ENCODE assay signal across 8 cellular contexts in the genomic region with DNA sequence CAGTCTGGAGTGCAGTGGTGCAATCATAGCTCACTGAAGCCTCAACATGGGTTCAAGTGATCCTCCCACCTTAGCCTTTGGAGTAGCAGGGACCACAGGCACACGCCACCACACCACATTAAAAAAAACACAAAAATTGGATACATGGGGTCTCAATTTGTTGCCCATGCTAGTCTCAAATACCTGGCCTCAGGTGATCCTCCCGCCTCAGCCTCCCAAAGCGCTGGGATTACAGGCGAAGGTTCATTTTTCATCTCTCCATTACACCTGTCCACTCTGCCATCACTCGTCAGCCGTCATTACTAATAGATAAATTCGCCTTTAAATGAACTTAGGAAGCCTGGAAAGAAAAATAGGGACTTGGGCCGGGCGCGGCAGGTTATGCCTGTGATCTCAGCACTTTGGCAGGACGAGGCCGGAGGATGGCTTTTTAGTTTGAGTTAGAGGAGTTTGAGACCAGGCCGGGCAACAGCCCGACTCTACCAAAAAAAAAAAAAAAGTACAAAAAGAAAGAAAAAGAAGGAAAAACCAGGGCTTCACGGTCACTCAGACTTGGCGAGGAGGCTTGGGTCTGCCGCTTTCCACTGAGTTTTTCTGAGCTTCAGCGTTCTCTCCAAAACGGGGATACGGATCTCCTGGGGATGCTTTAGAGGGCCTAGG. TPM values are rescaled to one million over a fixed set of nuclear protein-coding genes. Genes with fewer than 3 reads are reported as not detected.
DNase-seq lines count a peak whose midpoint lies in the region; ATAC-seq and TF ChIP-seq lines count a peak whose summit lies in the region.

No MANE protein-coding gene starts in this region.

- H3K4me3 ChIP-seq in cardiac muscle cell (peak overlapping the region; percentile 83), sigmoid colon (peak overlapping the region; percentile 60 to 96 (median 95))

- no peak for TF ChIP-seq EP300 in sigmoid colon (IDR thresholded peaks at IDR 0.05)

- TF ChIP-seq CTCF in activated B cell treated with CpG ODN at 0.5 μM for 24 hours (IDR thresholded peaks at IDR 0.05) (no peak), cardiac muscle cell (IDR thresholded peaks at IDR 0.05; ENCODE audit: low read depth, low read length) (no peak), sigmoid colon (IDR thresholded peaks at IDR 0.05) (no peak)

- CTCF ChIA-PET in activated B cell treated with CpG ODN at 0.5 μM for 24 hours (lab: Charles Lee): interaction anchor here (0.7 kb wide), 2 partner anchors 30 to 33 kb away, joined by 3 read pairs; a partner anchor contains a TSS

- H3K36me3 ChIP-seq in cardiac muscle cell (no peaks in the 10 kb centered on the region), sigmoid colon (peaks cover 0 to 5% (median 0%) of the 10 kb centered on the region in 4 donors)

- peak overlapping the region; percentile 96 for H3K4me3 Mint-ChIP-seq in activated B cell treated with CpG ODN at 0.5 μM for 24 hours

- intact Hi-C loops in activated B cell treated with CpG ODN at 0.5 μM for 24 hours (cut with micrococcal nuclease) (loop anchor here (1.0 to 10.0 kb wide), 10 partner anchors 8 to 1306 kb away; a partner anchor contains a TSS), sigmoid colon (cut with DNase I) (loop anchor here (1.0 to 5.0 kb wide), 5 partner anchors 8 to 102 kb away; a partner anchor contains a TSS)

- POLR2A ChIA-PET in activated B cell treated with CpG ODN at 0.5 μM for 24 hours (lab: Charles Lee): interaction anchor here (0.5 to 7.4 kb wide), 27 partner anchors 7 to 1819 kb away, joined by 3 to 185 read pairs (median 5); a partner anchor contains a TSS

- peaks cover 61% of the 10 kb centered on the region for H3K4me1 Mint-ChIP-seq in activated B cell treated with CpG ODN at 0.5 μM for 24 hours

- ATAC-seq in activated B cell treated with CpG ODN at 0.5 μM for 24 hours (ENCODE audit: low read depth): no peak
- no peak for ATAC-seq in GM18519 (IDR thresholded peaks at IDR 0.05; ENCODE audit: low FRiP score, unreplicated experiment)

- H3K27ac Mint-ChIP-seq in activated B cell treated with CpG ODN at 0.5 μM for 24 hours: peak overlapping the region; percentile 93

- H3K4me1 ChIP-seq in cardiac muscle cell (ENCODE audit: low read depth) (peaks cover 4% of the 10 kb centered on the region), sigmoid colon (peaks cover 0 to 46% (median 37%) of the 10 kb centered on the region in 4 donors)

- WGBS in sigmoid colon, 2 donors: 2 to 4% methylated on average over 20 of the region's 20 CpGs

- no peak for TF ChIP-seq POLR2A in sigmoid colon (IDR thresholded peaks at IDR 0.05)

- no peaks in the 10 kb centered on the region for H3K9me3 ChIP-seq in cardiac muscle cell (ENCODE audit: low read depth)
- no peaks in the 10 kb centered on the region for H3K9me3 ChIP-seq in sigmoid colon

- H3K27ac ChIP-seq in cardiac muscle cell: peak overlapping the region; percentile 91
- H3K27ac ChIP-seq in sigmoid colon: peak overlapping the region; percentile 91 to 95 (median 94)

- H3K36me3 Mint-ChIP-seq in activated B cell treated with CpG ODN at 0.5 μM for 24 hours (ENCODE audit: low read depth): peaks cover 36% of the 10 kb centered on the region

- no peaks in the 10 kb centered on the region for H3K9me3 Mint-ChIP-seq in activated B cell treated with CpG ODN at 0.5 μM for 24 hours

- H3K27me3 ChIP-seq in cardiac muscle cell: no peaks in the 10 kb centered on the region
- H3K27me3 ChIP-seq in sigmoid colon: no peaks in the 10 kb centered on the region

- DNase-seq in DMS53 (lab: John Stamatoyannopoulos, UW) (peak; percentile 68), DMS53 treated with DMSO at 0.1 percent for 48 hours (lab: John Stamatoyannopoulos, UW; ENCODE audit: unreplicated experiment) (no peak), activated B cell treated with CpG ODN at 0.5 μM for 24 hours (no peak), cardiac muscle cell (ENCODE audit: low read depth in 1 of 2, low spot score in 1 of 2) (peak; percentile 6 to 42), sigmoid colon (no peak), HuH-7.5 (ENCODE audit: low spot score) (no peak)
- no peak for DNase-seq in stimulated activated CD4-positive, alpha-beta T cell treated with anti-CD3 and anti-CD28 coated beads, Interleukin-4, amount 100 ng/mL, for 4 hours

- no peaks in the 10 kb centered on the region for H3K27me3 Mint-ChIP-seq in activated B cell treated with CpG ODN at 0.5 μM for 24 hours

RNA-seq across cellular contexts. Expression of a gene that starts 0.7 kb away (rescaled TPM):
- 184 and 200 TPM in 2 replicates for total RNA-seq in activated B cell treated with CpG ODN at 0.5 μM for 24 hours
- total RNA-seq in cardiac muscle cell: 106 and 156 TPM in 2 replicates
- 145 and 185 TPM in 2 replicates for polyA plus RNA-seq in cardiac muscle cell
- total RNA-seq in sigmoid colon: 100 to 1,000 TPM in 2 of 4 donors, 10 to 100 TPM in 2; 72.1 to 104 (median 89.1) TPM
- polyA plus RNA-seq in sigmoid colon: 100 to 1,000 TPM in 1 of 3 donors, 10 to 100 TPM in 2; 52.3 to 112 (median 67.5) TPM

RNA-seq across cellular contexts. Expression of a gene that starts 9.0 kb away (rescaled TPM):
- total RNA-seq in activated B cell treated with CpG ODN at 0.5 μM for 24 hours: 4,002 and 4,656 TPM in 2 replicates
- 369 and 374 TPM in 2 replicates for total RNA-seq in cardiac muscle cell
- 508 and 542 TPM in 2 replicates for polyA plus RNA-seq in cardiac muscle cell
- 1,000 to 10,000 TPM; 1,648 to 4,043 (median 3,423) TPM for total RNA-seq in sigmoid colon
- polyA plus RNA-seq in sigmoid colon: 1,000 to 10,000 TPM; 2,119 to 4,564 (median 2,918) TPM

RNA-seq across cellular contexts. Expression of a gene that starts 32.3 kb away (rescaled TPM):
- total RNA-seq in activated B cell treated with CpG ODN at 0.5 μM for 24 hours (111 and 125 TPM in 2 replicates), cardiac muscle cell (40.7 and 45.4 TPM in 2 replicates), sigmoid colon (10 to 100 TPM in 3 of 4 donors, 1 to 10 TPM in 1; 8.2 to 28.8 (median 12.5) TPM)
- polyA plus RNA-seq in cardiac muscle cell (30.5 and 40.0 TPM in 2 replicates), sigmoid colon (10 to 100 TPM in 1 of 3 donors, under 1 TPM in 2; 0.60 to 14.9 (median 0.69) TPM)

RNA-seq across cellular contexts. Expression of a gene that starts 35.9 kb away (rescaled TPM):
- 63.8 and 68.9 TPM in 2 replicates for total RNA-seq in activated B cell treated with CpG ODN at 0.5 μM for 24 hours
- 80.4 and 108 TPM in 2 replicates for total RNA-seq in cardiac muscle cell
- 93.3 and 101 TPM in 2 replicates for polyA plus RNA-seq in cardiac muscle cell
- 10 to 100 TPM; 42.1 to 54.4 (median 46.8) TPM for total RNA-seq in sigmoid colon
- polyA plus RNA-seq in sigmoid colon: 10 to 100 TPM; 26.4 to 54.9 (median 37.9) TPM

RNA-seq across cellular contexts. Expression of a gene that starts 38.1 kb away (rescaled TPM):
- total RNA-seq in activated B cell treated with CpG ODN at 0.5 μM for 24 hours (167 and 206 TPM in 2 replicates), cardiac muscle cell (13.6 and 14.6 TPM in 2 replicates), sigmoid colon (100 to 1,000 TPM in 3 of 4 donors, 10 to 100 TPM in 1; 78.1 to 320 (median 190) TPM)
- polyA plus RNA-seq in cardiac muscle cell (51.2 and 53.4 TPM in 2 replicates), sigmoid colon (100 to 1,000 TPM; 112 to 298 (median 228) TPM)

Comparison
In these comparisons a context has a peak if more than half of its experiments do, and no peak if none do; other contexts are left out.
1. DNase-seq: peak in DMS53 (single experiment) and cardiac muscle cell (2 of 2); none in DMS53 treated with DMSO at 0.1 percent for 48 hours (single experiment), activated B cell treated with CpG ODN at 0.5 μM for 24 hours (single experiment), sigmoid colon (single experiment), HuH-7.5 (single experiment) and stimulated activated CD4-positive, alpha-beta T cell treated with anti-CD3 and anti-CD28 coated beads, Interleukin-4, amount 100 ng/mL, for 4 hours (0 of 2).